In genomic region chr2:200590090-200590489, GRCh38 we compare ENCODE assay signal across 1 cellular context.
TF ChIP-seq lines count a peak whose summit lies in the region.

No MANE protein-coding gene starts in this region.

TF ChIP-seq in SK-N-SH, 30 proteins besides CTCF, POLR2A, EP300 and RAD21 (continued from another document):
- TF ChIP-seq ZBTB33 (IDR thresholded peaks at IDR 0.05; ENCODE audit: borderline replicate concordance, low read depth) (no peak), SMC3 (IDR thresholded peaks at IDR 0.05; ENCODE audit: low read depth, low read length) (no peak), TCF12 (IDR thresholded peaks at IDR 0.05) (no peak), MXI1 (IDR thresholded peaks at IDR 0.05; ENCODE audit: low read depth, low read length) (no peak)
